Comparison of ENCODE assay signal across 36 cellular contexts in genomic region chr1:205407970-205408369, GRCh38. TPM values are rescaled to one million over a fixed set of nuclear protein-coding genes. Genes with fewer than 3 reads are reported as not detected.
"Had no signal": no experiment of that assay in that cellular context is flagged by ENCODE, and none has a peak within 500 bp of the region (broad histone marks: within the 10 kb centered on the region; RNA-seq: fewer than 3 reads in every experiment).

No MANE protein-coding gene starts in this region.

- H3K36me3 ChIP-seq: adrenal gland, ascending aorta, breast epithelium, cardiac muscle cell, gastrocnemius medialis, heart left ventricle had no signal

- H3K9me3 ChIP-seq: adrenal gland, ascending aorta, breast epithelium, gastrocnemius medialis, heart left ventricle had no signal

- H3K4me1 Mint-ChIP-seq: activated naive CD8-positive, alpha-beta T cell treated with anti-CD3 and anti-CD28 coated beads for 36 hours; brain; endodermal cell had no signal

- H3K4me3 Mint-ChIP-seq: activated CD4-positive, alpha-beta memory T cell treated with anti-CD3 and anti-CD28 coated beads, Interleukin-2, amount 10 ng/mL, durations not matched to agents 7 days and 5 days; activated CD4-positive, alpha-beta T cell treated with anti-CD3 and anti-CD28 coated beads, Interleukin-2, amount 10 ng/mL, durations not matched to agents 7 days and 5 days; activated naive CD8-positive, alpha-beta T cell treated with anti-CD3 and anti-CD28 coated beads for 36 hours; activated naive CD8-positive, alpha-beta T cell treated with anti-CD3 and anti-CD28 coated beads, Interleukin-2, amount 50 U/mL, for 24 hours; activated T-cell treated with anti-CD3 and anti-CD28 coated beads, Interleukin-2, amount 50 U/mL, for 24 hours; activated T-cell treated with anti-CD3 and anti-CD28 coated beads, Interleukin-2, amount 50 U/mL, for 72 hours; brain; dendritic cell treated with granulocyte-macrophage colony-stimulating factor and Interleukin-4, amounts not matched to agents 40 ng/mL and 50 ng/mL, for 4 days; endodermal cell; T-helper 17 cell; T-helper 2 cell treated with Interferon-gamma antibody and Interleukin-4, amounts not matched to agents 5 μg/mL and 100 μg/mL, for 36 hours; WTC11 had no signal

- ATAC-seq: activated naive CD8-positive, alpha-beta T cell treated with anti-CD3 and anti-CD28 coated beads, Interleukin-2, amount 50 U/mL, for 24 hours; activated T-cell treated with anti-CD3 and anti-CD28 coated beads, Interleukin-2, amount 50 U/mL, for 72 hours; esophagus mucosa; foreskin keratinocyte; gastrocnemius medialis; heart left ventricle; T-helper 17 cell; WTC11 had no signal

- H3K27me3 ChIP-seq: adrenal gland, ascending aorta, breast epithelium, cardiac muscle cell, gastrocnemius medialis had no signal

- H3K4me1 ChIP-seq: ascending aorta, breast epithelium, foreskin keratinocyte, gastrocnemius medialis, heart left ventricle had no signal

- H3K9me3 Mint-ChIP-seq: activated CD4-positive, alpha-beta T cell treated with anti-CD3 and anti-CD28 coated beads, Interleukin-2, amount 10 ng/mL, durations not matched to agents 7 days and 5 days; activated naive CD8-positive, alpha-beta T cell treated with anti-CD3 and anti-CD28 coated beads, Interleukin-2, amount 50 U/mL, for 24 hours; dendritic cell treated with granulocyte-macrophage colony-stimulating factor and Interleukin-4, amounts not matched to agents 40 ng/mL and 50 ng/mL, for 4 days; T-helper 2 cell treated with Interferon-gamma antibody and Interleukin-4, amounts not matched to agents 5 μg/mL and 100 μg/mL, for 36 hours had no signal

- H3K27me3 Mint-ChIP-seq: activated T-cell treated with anti-CD3 and anti-CD28 coated beads, Interleukin-2, amount 50 U/mL, for 24 hours had no signal

- DNase-seq: activated CD4-positive, alpha-beta memory T cell treated with anti-CD3 and anti-CD28 coated beads, Interleukin-2, amount 10 ng/mL, durations not matched to agents 7 days and 5 days; activated CD4-positive, alpha-beta T cell treated with anti-CD3 and anti-CD28 coated beads for 1 hour; activated CD4-positive, alpha-beta T cell treated with anti-CD3 and anti-CD28 coated beads for 4 hours; activated CD4-positive, alpha-beta T cell treated with anti-CD3 and anti-CD28 coated beads, Interleukin-2, amount 10 ng/mL, durations not matched to agents 7 days and 5 days; activated CD4-positive, alpha-beta T cell treated with anti-CD3 and anti-CD28 coated beads, Interleukin-2, amount 50 U/mL, for 4 hours; activated CD8-positive, alpha-beta memory T cell treated with anti-CD3 and anti-CD28 coated beads, Interleukin-2, amount 50 U/mL, for 48 hours; activated gamma-delta T cell; activated naive CD4-positive, alpha-beta T cell; activated naive CD4-positive, alpha-beta T cell treated with anti-CD3 and anti-CD28 coated beads, Interleukin-2, amount 50 U/mL, for 16 hours; activated naive CD8-positive, alpha-beta T cell treated with anti-CD3 and anti-CD28 coated beads for 36 hours; activated naive CD8-positive, alpha-beta T cell treated with anti-CD3 and anti-CD28 coated beads, Interleukin-2, amount 50 U/mL, for 24 hours; activated T-cell treated with anti-CD3 and anti-CD28 coated beads for 4 hours; activated T-cell treated with anti-CD3 and anti-CD28 coated beads, Interleukin-2, amount 50 U/mL, for 24 hours; activated T-cell treated with anti-CD3 and anti-CD28 coated beads, Interleukin-2, amount 50 U/mL, for 72 hours; adrenal gland; central memory CD4-positive, alpha-beta T cell; dorsolateral prefrontal cortex; effector memory CD4-positive, alpha-beta T cell; endodermal cell; foreskin keratinocyte; gastrocnemius medialis; glutamatergic neuron; heart left ventricle; T-helper 1 cell; T-helper 17 cell; T1000 had no signal

- H3K27ac Mint-ChIP-seq: activated CD4-positive, alpha-beta memory T cell treated with anti-CD3 and anti-CD28 coated beads, Interleukin-2, amount 10 ng/mL, durations not matched to agents 7 days and 5 days; activated CD4-positive, alpha-beta T cell treated with anti-CD3 and anti-CD28 coated beads, Interleukin-2, amount 10 ng/mL, durations not matched to agents 7 days and 5 days; activated naive CD8-positive, alpha-beta T cell treated with anti-CD3 and anti-CD28 coated beads for 36 hours; activated naive CD8-positive, alpha-beta T cell treated with anti-CD3 and anti-CD28 coated beads, Interleukin-2, amount 50 U/mL, for 24 hours; activated T-cell treated with anti-CD3 and anti-CD28 coated beads, Interleukin-2, amount 50 U/mL, for 24 hours; activated T-cell treated with anti-CD3 and anti-CD28 coated beads, Interleukin-2, amount 50 U/mL, for 72 hours; brain; dendritic cell treated with granulocyte-macrophage colony-stimulating factor and Interleukin-4, amounts not matched to agents 40 ng/mL and 50 ng/mL, for 4 days; endodermal cell; T-helper 17 cell; T-helper 2 cell treated with Interferon-gamma antibody and Interleukin-4, amounts not matched to agents 5 μg/mL and 100 μg/mL, for 36 hours; WTC11 had no signal

- H3K36me3 Mint-ChIP-seq: activated naive CD8-positive, alpha-beta T cell treated with anti-CD3 and anti-CD28 coated beads for 36 hours had no signal

- H3K27ac ChIP-seq: adrenal gland, ascending aorta, breast epithelium, cardiac muscle cell, coronary artery, dorsolateral prefrontal cortex, foreskin keratinocyte, gastrocnemius medialis, heart left ventricle, VCaP had no signal

- H3K4me3 ChIP-seq: adrenal gland, ascending aorta, breast epithelium, cardiac muscle cell, coronary artery, dorsolateral prefrontal cortex, gastrocnemius medialis, heart left ventricle had no signal

RNA-seq across cellular contexts. Expression of gene LEMD1, which starts 13.9 kb away (rescaled TPM):
- total RNA-seq: adrenal gland, ascending aorta, cardiac muscle cell, gastrocnemius medialis, T-helper 17 cell had no signal

RNA-seq across cellular contexts. Expression of gene BLACAT1, which starts 47.9 kb away (rescaled TPM):
- total RNA-seq: adrenal gland, ascending aorta, gastrocnemius medialis had no signal

RNA-seq across cellular contexts. Expression of gene KLHDC8A, which starts 51.2 kb away (rescaled TPM):
- total RNA-seq: activated CD4-positive, alpha-beta memory T cell treated with anti-CD3 and anti-CD28 coated beads, Interleukin-2, amount 10 ng/mL, durations not matched to agents 7 days and 5 days; activated CD4-positive, alpha-beta T cell treated with anti-CD3 and anti-CD28 coated beads, Interleukin-2, amount 10 ng/mL, durations not matched to agents 7 days and 5 days; activated naive CD8-positive, alpha-beta T cell treated with anti-CD3 and anti-CD28 coated beads for 36 hours; activated T-cell treated with anti-CD3 and anti-CD28 coated beads, Interleukin-2, amount 50 U/mL, for 72 hours; ascending aorta; breast epithelium; foreskin keratinocyte; gastrocnemius medialis; T-helper 17 cell had no signal
